ENCODE assay signal across 1 cellular context in genomic region chr19:682678-683320, GRCh38.
TF ChIP-seq lines count a peak whose summit lies in the region.

No MANE protein-coding gene starts in this region.

TF ChIP-seq in HepG2, 621 proteins besides CTCF, POLR2A, EP300 and RAD21:
- peak; percentile 18; the same call in 1 of the 2 replicates for TF ChIP-seq RBFOX2 (IDR thresholded peaks at IDR 0.05; ENCODE audit: low read depth, low read length)
- TF ChIP-seq THAP9 (CRISPR knock-in tag; IDR thresholded peaks at IDR 0.05; ENCODE audit: borderline replicate concordance), result no peak
